16 cellular contexts compared by ENCODE assay signal in genomic region chr17:9121186-9121820, GRCh38.
DNase-seq lines count a peak whose midpoint lies in the region; ATAC-seq and TF ChIP-seq lines count a peak whose summit lies in the region.
"Had no signal": no experiment of that assay in that cellular context is flagged by ENCODE, and none has a peak within 500 bp of the region (broad histone marks: within the 10 kb centered on the region; RNA-seq: fewer than 3 reads in every experiment).

No MANE protein-coding gene starts in this region.

- H3K9me3 ChIP-seq in esophagus squamous epithelium: peaks cover 0 to 4% (median 0%) of the 10 kb centered on the region in 3 donors
- H3K9me3 ChIP-seq in sigmoid colon: peaks cover 0 to 3% (median 0%) of the 10 kb centered on the region in 4 donors

- peaks cover 18% of the 10 kb centered on the region for H3K4me1 Mint-ChIP-seq in GM23338
- H3K4me1 Mint-ChIP-seq in central memory CD8-positive, alpha-beta T cell: peaks cover 11% of the 10 kb centered on the region

- intact Hi-C loops in esophagus squamous epithelium (cut with DNase I) (no loop called here), sigmoid colon (cut with DNase I) (no loop called here)

- H3K9me3 Mint-ChIP-seq in GM23338: no peaks in the 10 kb centered on the region; the same call in 2 of the 3 replicates
- no peaks in the 10 kb centered on the region for H3K9me3 Mint-ChIP-seq in central memory CD8-positive, alpha-beta T cell

- no peaks in the 10 kb centered on the region for H3F3A ChIP-seq in GM23338 (replicated peaks; ENCODE audit: low read depth)

- WGBS in esophagus squamous epithelium, 2 donors: 68 to 69% methylated on average over 11 to 14 of the region's 15 CpGs
- 80 to 82% methylated on average over 15 of the region's 15 CpGs for WGBS in sigmoid colon, 2 donors

- no peaks in the 10 kb centered on the region for H4K20me1 ChIP-seq in GM23338 (replicated peaks; ENCODE audit: insufficient read depth)
- H4K20me1 ChIP-seq: BLaER1 treated with 17β-estradiol and CSF1 and Interleukin-3, amounts not matched to agents 10 nM and 100 nM had no signal

- peaks cover 15% of the 10 kb centered on the region for H3K27me3 Mint-ChIP-seq in GM23338 (ENCODE audit: insufficient read depth, low read depth, poor library complexity)
- peaks cover 63% of the 10 kb centered on the region for H3K27me3 Mint-ChIP-seq in central memory CD8-positive, alpha-beta T cell

- H3K27ac Mint-ChIP-seq in GM23338: no peak overlapping the region
- H3K27ac Mint-ChIP-seq in central memory CD8-positive, alpha-beta T cell (ENCODE audit: low read depth): peak overlapping the region; percentile 22

- H3K27me3 ChIP-seq in GM23338 (ENCODE audit: insufficient read depth) (no peaks in the 10 kb centered on the region), esophagus squamous epithelium (no peaks in the 10 kb centered on the region), sigmoid colon (no peaks in the 10 kb centered on the region)

- H3K27ac ChIP-seq in GM23338 (ENCODE audit: low read depth) (no peak overlapping the region), esophagus squamous epithelium (peak overlapping the region in 3 of 4 donors; percentile 20 to 52 (median 49)), sigmoid colon (peak overlapping the region in 1 of 4 donors; percentile 31)
- H3K27ac ChIP-seq: BLaER1 treated with 17β-estradiol and CSF1 and Interleukin-3, amounts not matched to agents 10 nM and 100 nM; SK-N-MC had no signal

- H2AFZ ChIP-seq in GM23338: no peak overlapping the region

- no peaks in the 10 kb centered on the region; the same call in 2 of the 3 replicates for H3K36me3 Mint-ChIP-seq in GM23338 (ENCODE audit: low read depth)
- no peaks in the 10 kb centered on the region for H3K36me3 Mint-ChIP-seq in central memory CD8-positive, alpha-beta T cell (ENCODE audit: insufficient read depth)
- H3K36me3 Mint-ChIP-seq: CD4-positive, alpha-beta memory T cell had no signal

- H3K9me2 ChIP-seq in GM23338 (ENCODE audit: insufficient read depth): no peaks in the 10 kb centered on the region

- no peak for DNase-seq in GM23338 (ENCODE audit: low spot score)
- DNase-seq in central memory CD8-positive, alpha-beta T cell (ENCODE audit: low spot score in 2 of 2): no peak
- no peak for DNase-seq in esophagus squamous epithelium (lab: John Stamatoyannopoulos, UW)
- DNase-seq in sigmoid colon: peak; percentile 57
- no peak for DNase-seq in DMS79 (lab: John Stamatoyannopoulos, UW)
- no peak for DNase-seq in A172 (ENCODE audit: low spot score)
- DNase-seq: CD4-positive, alpha-beta memory T cell; NCI-H1417; NCI-H2081 treated with DMSO at 0.1 percent for 48 hours; NCI-H2171 treated with DMSO at 0.1 percent for 48 hours; PC-3; SHP77 treated with DMSO at 0.1 percent for 48 hours had no signal

- H3K4me3 Mint-ChIP-seq in GM23338: no peak overlapping the region
- H3K4me3 Mint-ChIP-seq in central memory CD8-positive, alpha-beta T cell: no peak overlapping the region

- TF ChIP-seq CTCF in GM23338 (conservative IDR thresholded peaks at IDR 0.05; ENCODE audit: low read depth in 2 of 2) (no peak), esophagus squamous epithelium (IDR thresholded peaks at IDR 0.05) (no peak), sigmoid colon (IDR thresholded peaks at IDR 0.05) (no peak)

- no peak for TF ChIP-seq EP300 in sigmoid colon (IDR thresholded peaks at IDR 0.05)

- H3K4me3 ChIP-seq in GM23338 (no peak overlapping the region), esophagus squamous epithelium (no peak overlapping the region), sigmoid colon (no peak overlapping the region)
- H3K4me3 ChIP-seq: BLaER1 treated with 17β-estradiol and CSF1 and Interleukin-3, amounts not matched to agents 10 nM and 100 nM; SK-N-MC had no signal

- H3K36me3 ChIP-seq in GM23338 (ENCODE audit: insufficient read depth) (no peaks in the 10 kb centered on the region), esophagus squamous epithelium (no peaks in the 10 kb centered on the region), sigmoid colon (no peaks in the 10 kb centered on the region)
- H3K36me3 ChIP-seq: BLaER1 treated with 17β-estradiol and CSF1 and Interleukin-3, amounts not matched to agents 10 nM and 100 nM had no signal

- ATAC-seq in GM23338 (peak; percentile 28; the same call in 1 of the 3 replicates), GM18870 (IDR thresholded peaks at IDR 0.05; ENCODE audit: unreplicated experiment) (no peak), HG02870 (IDR thresholded peaks at IDR 0.05; ENCODE audit: unreplicated experiment) (no peak)
- no peak for ATAC-seq in central memory CD8-positive, alpha-beta T cell (replicated peaks; ENCODE audit: extremely low read depth, poor library complexity, severe bottlenecking)
- ATAC-seq: PC-3 had no signal

- no peak overlapping the region for H3K4me2 ChIP-seq in GM23338
- H3K4me2 ChIP-seq: BLaER1 treated with 17β-estradiol and CSF1 and Interleukin-3, amounts not matched to agents 10 nM and 100 nM had no signal

- H3K79me2 ChIP-seq in GM23338 (replicated peaks; ENCODE audit: insufficient read depth): no peaks in the 10 kb centered on the region

- peaks cover 9% of the 10 kb centered on the region for H3K4me1 ChIP-seq in GM23338 (ENCODE audit: insufficient read depth)
- H3K4me1 ChIP-seq in esophagus squamous epithelium: peaks cover 0 to 17% (median 1%) of the 10 kb centered on the region in 3 donors
- H3K4me1 ChIP-seq in sigmoid colon: peaks cover 0 to 2% (median under 1%) of the 10 kb centered on the region in 4 donors

- TF ChIP-seq POLR2A in esophagus squamous epithelium (IDR thresholded peaks at IDR 0.05) (no peak), sigmoid colon (IDR thresholded peaks at IDR 0.05) (no peak)

TF ChIP-seq in GM23338, 12 proteins besides CTCF, POLR2A, EP300 and RAD21 (continues in another document):
- TF ChIP-seq STAT1 (IDR thresholded peaks at IDR 0.05; ENCODE audit: unreplicated experiment) (no peak), JUNB (IDR thresholded peaks at IDR 0.05; ENCODE audit: unreplicated experiment) (no peak), NANOG (IDR thresholded peaks at IDR 0.05; ENCODE audit: borderline replicate concordance) (no peak), ZNF331 (CRISPR knock-in tag; IDR thresholded peaks at IDR 0.05; ENCODE audit: low read depth) (no peak), EZH2 (IDR thresholded peaks at IDR 0.05; ENCODE audit: low read depth, unreplicated experiment) (no peak), POLR2AphosphoS5 (IDR thresholded peaks at IDR 0.05; ENCODE audit: low read depth) (no peak), ZNF462 (CRISPR knock-in tag; IDR thresholded peaks at IDR 0.05) (no peak), EZH2phosphoT487 (IDR thresholded peaks at IDR 0.05; ENCODE audit: unreplicated experiment) (no peak), CREB1 (CRISPR knock-in tag; IDR thresholded peaks at IDR 0.05; ENCODE audit: low read depth) (no peak)
